ENCODE assay signal across 8 cellular contexts in the genomic region with DNA sequence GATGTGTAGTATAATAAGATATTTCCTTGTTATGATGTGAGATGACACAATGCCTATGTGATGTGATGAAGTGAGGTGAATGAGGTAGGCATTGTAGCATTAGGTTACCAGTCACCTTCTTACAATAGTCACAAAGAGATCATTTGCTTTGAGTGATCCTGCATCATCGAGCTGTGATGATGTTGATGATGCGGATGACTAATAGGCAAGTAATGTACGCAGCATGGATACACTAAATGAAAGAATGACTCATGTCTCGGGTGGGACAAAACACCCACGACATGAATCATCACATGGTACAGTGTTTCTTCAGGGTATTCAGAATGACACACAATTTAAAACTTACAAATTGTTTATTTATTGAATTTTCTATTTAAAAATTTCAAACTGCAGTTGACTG.
DNase-seq lines count a peak whose midpoint lies in the region; ATAC-seq and TF ChIP-seq lines count a peak whose summit lies in the region.

No MANE protein-coding gene starts in this region.

- no peak overlapping the region for H3K27ac Mint-ChIP-seq in activated CD8-positive, alpha-beta T cell treated with anti-CD3 and anti-CD28 coated beads, Interleukin-2, amount 10 ng/mL, durations not matched to agents 7 days and 5 days

- intact Hi-C loops in uterus (cut with DNase I; ENCODE audit: low total_unique reads): no loop called here

- DNase-seq in HK-2 (ENCODE audit: unreplicated experiment): peak; percentile 38
- DNase-seq in activated CD8-positive, alpha-beta T cell treated with anti-CD3 and anti-CD28 coated beads, Interleukin-2, amount 10 ng/mL, durations not matched to agents 7 days and 5 days: peak; percentile 45
- peak; percentile 91 for DNase-seq in glomerular visceral epithelial cell (ENCODE audit: extremely low spot score)
- peak; percentile 19 to 36 for DNase-seq in stimulated activated CD4-positive, alpha-beta T cell treated with anti-CD3 and anti-CD28 coated beads, Interleukin-2, amount 100 ng/mL, for 48 hours
- no peak for DNase-seq in left lobe of liver (ENCODE audit: low spot score)
- no peak for DNase-seq in uterus
- no peak for DNase-seq in NCI-H2029 treated with DMSO at 0.1 percent for 48 hours (lab: John Stamatoyannopoulos, UW)

- no peak overlapping the region for H3K4me3 ChIP-seq in uterus

- H3K4me1 ChIP-seq in uterus: no peaks in the 10 kb centered on the region

- TF ChIP-seq POLR2A in uterus (IDR thresholded peaks at IDR 0.05): no peak

- H3K9me3 ChIP-seq in uterus: no peaks in the 10 kb centered on the region

- H3K9me3 Mint-ChIP-seq in activated CD8-positive, alpha-beta T cell treated with anti-CD3 and anti-CD28 coated beads, Interleukin-2, amount 10 ng/mL, durations not matched to agents 7 days and 5 days (ENCODE audit: insufficient read depth): no peaks in the 10 kb centered on the region

- H3K27me3 ChIP-seq in uterus: no peaks in the 10 kb centered on the region

- POLR2A ChIA-PET in activated CD8-positive, alpha-beta T cell treated with anti-CD3 and anti-CD28 coated beads, Interleukin-2, amount 10 ng/mL, durations not matched to agents 7 days and 5 days (lab: Charles Lee): no interaction called here

- no peaks in the 10 kb centered on the region for H3K4me1 Mint-ChIP-seq in activated CD8-positive, alpha-beta T cell treated with anti-CD3 and anti-CD28 coated beads, Interleukin-2, amount 10 ng/mL, durations not matched to agents 7 days and 5 days (ENCODE audit: low read depth)

- ATAC-seq in GM18498 (IDR thresholded peaks at IDR 0.05; ENCODE audit: unreplicated experiment): peak; percentile 66
- ATAC-seq in activated CD8-positive, alpha-beta T cell treated with anti-CD3 and anti-CD28 coated beads, Interleukin-2, amount 10 ng/mL, durations not matched to agents 7 days and 5 days: peak; percentile 86
- no peak for ATAC-seq in left lobe of liver

- no peak overlapping the region for H3K27ac ChIP-seq in uterus

- no peaks in the 10 kb centered on the region for H3K36me3 ChIP-seq in uterus

- TF ChIP-seq CTCF in uterus (IDR thresholded peaks at IDR 0.05): no peak

- H3K27me3 Mint-ChIP-seq in activated CD8-positive, alpha-beta T cell treated with anti-CD3 and anti-CD28 coated beads, Interleukin-2, amount 10 ng/mL, durations not matched to agents 7 days and 5 days (ENCODE audit: low read depth): no peaks in the 10 kb centered on the region

- no peaks in the 10 kb centered on the region for H3K36me3 Mint-ChIP-seq in activated CD8-positive, alpha-beta T cell treated with anti-CD3 and anti-CD28 coated beads, Interleukin-2, amount 10 ng/mL, durations not matched to agents 7 days and 5 days (ENCODE audit: low read depth)

- peak overlapping the region; percentile 28 for H3K4me3 Mint-ChIP-seq in activated CD8-positive, alpha-beta T cell treated with anti-CD3 and anti-CD28 coated beads, Interleukin-2, amount 10 ng/mL, durations not matched to agents 7 days and 5 days

- CTCF ChIA-PET in activated CD8-positive, alpha-beta T cell treated with anti-CD3 and anti-CD28 coated beads, Interleukin-2, amount 10 ng/mL, durations not matched to agents 7 days and 5 days (lab: Charles Lee): interaction anchor here (0.7 kb wide), 1 partner anchor 1953 kb away, joined by 3 read pairs; no protein-coding TSS in a partner anchor

Comparison
In these comparisons a context has a peak if more than half of its experiments do, and no peak if none do; other contexts are left out.
1. DNase-seq: peak in HK-2 (single experiment), activated CD8-positive, alpha-beta T cell treated with anti-CD3 and anti-CD28 coated beads, Interleukin-2, amount 10 ng/mL, durations not matched to agents 7 days and 5 days (single experiment), glomerular visceral epithelial cell (single experiment) and stimulated activated CD4-positive, alpha-beta T cell treated with anti-CD3 and anti-CD28 coated beads, Interleukin-2, amount 100 ng/mL, for 48 hours (2 of 2); none in left lobe of liver (single experiment), uterus (0 of 2) and NCI-H2029 treated with DMSO at 0.1 percent for 48 hours (single experiment).